Comparison of ENCODE assay signal across 1 cellular context in the genomic region with DNA sequence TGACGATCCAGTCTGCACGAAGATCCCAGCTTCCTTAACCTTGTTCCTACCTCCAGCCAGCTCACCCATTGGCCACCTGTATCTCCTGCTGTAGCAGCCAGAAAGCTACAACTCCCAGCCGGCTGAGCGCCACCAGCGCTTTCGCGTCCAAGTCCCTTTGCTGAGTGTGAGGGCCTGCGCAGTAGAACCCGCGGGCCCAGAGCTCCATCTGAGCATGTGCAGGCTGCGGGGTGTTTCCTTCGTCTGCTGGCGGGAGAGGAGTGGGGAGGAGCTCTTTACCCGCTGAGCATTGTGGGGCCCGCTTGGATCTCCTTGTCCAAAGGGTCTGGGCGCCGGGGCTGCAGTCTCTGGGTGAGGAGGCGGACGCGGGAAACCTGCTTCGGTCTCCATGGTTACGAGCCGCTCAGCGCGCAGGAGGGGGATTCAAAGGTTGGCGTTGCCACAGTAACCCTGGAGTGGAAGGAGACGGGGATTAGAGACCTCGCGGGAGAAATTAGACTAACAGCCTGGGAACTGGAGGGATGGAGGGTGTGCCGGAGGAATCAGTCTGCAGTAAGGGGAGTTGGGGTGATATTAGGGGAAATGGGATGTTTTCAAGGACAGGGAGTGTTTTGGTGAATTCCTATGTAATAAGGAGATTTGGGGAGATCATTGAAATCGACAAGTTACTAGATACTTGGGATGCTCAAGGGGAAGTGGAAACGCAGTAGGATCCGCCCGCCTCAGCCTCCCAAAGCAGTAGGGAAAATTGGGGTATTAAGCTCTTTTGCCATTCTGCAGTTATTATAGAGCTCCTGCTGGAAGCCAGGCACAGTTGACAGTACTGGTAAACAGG.
TF ChIP-seq lines count a peak whose summit lies in the region.

No MANE protein-coding gene starts in this region.

TF ChIP-seq in HepG2, 621 proteins besides CTCF, POLR2A, EP300 and RAD21 (continued from another document and continues in another):
- TF ChIP-seq ZNF317 (CRISPR knock-in tag; IDR thresholded peaks at IDR 0.05) (no peak; the same call in 1 of the 2 replicates), HOXA7 (CRISPR knock-in tag; IDR thresholded peaks at IDR 0.05) (no peak), HNF4A (CRISPR knock-in tag; IDR thresholded peaks at IDR 0.05) (peak; percentile 7; the same call in 1 of the 2 replicates), SNAPC4 (CRISPR knock-in tag; IDR thresholded peaks at IDR 0.05) (no peak), FOSL1 (CRISPR knock-in tag; IDR thresholded peaks at IDR 0.05; ENCODE audit: borderline replicate concordance) (no peak), MED13 (CRISPR knock-in tag; IDR thresholded peaks at IDR 0.05) (no peak), TBL1XR1 (IDR thresholded peaks at IDR 0.05; ENCODE audit: borderline replicate concordance, low read length, partially characterized antibody) (no peak), NR0B2 (CRISPR knock-in tag; IDR thresholded peaks at IDR 0.05) (no peak), ZFP41 (CRISPR knock-in tag; IDR thresholded peaks at IDR 0.05; ENCODE audit: borderline replicate concordance) (no peak), ZNF282 (IDR thresholded peaks at IDR 0.05; ENCODE audit: partially characterized antibody) (no peak), TFAP4 (IDR thresholded peaks at IDR 0.05; ENCODE audit: borderline replicate concordance, low read depth) (peak; percentile 46; the same call in 1 of the 2 replicates), ZNF264 (CRISPR knock-in tag; IDR thresholded peaks at IDR 0.05) (no peak), HOMEZ (CRISPR knock-in tag; IDR thresholded peaks at IDR 0.05; ENCODE audit: low read depth) (peak; percentile 88; the same call in 1 of the 2 replicates), THAP11 (CRISPR knock-in tag; IDR thresholded peaks at IDR 0.05) (peak; percentile 84), PCBP1 (IDR thresholded peaks at IDR 0.05; ENCODE audit: borderline replicate concordance, low read depth, low read length) (no peak), ZNF790 (CRISPR knock-in tag; IDR thresholded peaks at IDR 0.05; ENCODE audit: borderline replicate concordance) (no peak), MYC (CRISPR knock-in tag; IDR thresholded peaks at IDR 0.05; ENCODE audit: borderline replicate concordance) (peak; percentile 74; the same call in 1 of the 2 replicates), ZNF569 (CRISPR knock-in tag; IDR thresholded peaks at IDR 0.05; ENCODE audit: borderline replicate concordance) (no peak), YEATS4 (CRISPR knock-in tag; IDR thresholded peaks at IDR 0.05; ENCODE audit: borderline replicate concordance) (peak; percentile 44; the same call in 1 of the 2 replicates), NPAS2 (CRISPR knock-in tag; IDR thresholded peaks at IDR 0.05; ENCODE audit: borderline replicate concordance) (no peak), ZNF142 (CRISPR knock-in tag; IDR thresholded peaks at IDR 0.05) (0 out of 2 replicates have a peak, but pooled peaks have one; percentile 18), SPEN (CRISPR knock-in tag; IDR thresholded peaks at IDR 0.05; ENCODE audit: low read depth) (no peak; the same call in 1 of the 2 replicates), EHMT2 (IDR thresholded peaks at IDR 0.05; ENCODE audit: borderline replicate concordance, low read depth, low read length) (no peak), FOXO1 (CRISPR knock-in tag; IDR thresholded peaks at IDR 0.05) (no peak; the same call in 1 of the 2 replicates), ZNF766 (CRISPR knock-in tag; IDR thresholded peaks at IDR 0.05; ENCODE audit: borderline replicate concordance) (no peak; the same call in 1 of the 2 replicates), ZNF768 (CRISPR knock-in tag; IDR thresholded peaks at IDR 0.05) (peak; percentile 55; the same call in 1 of the 2 replicates), ZNF770 (CRISPR knock-in tag; IDR thresholded peaks at IDR 0.05) (no peak), TARDBP (CRISPR knock-in tag; IDR thresholded peaks at IDR 0.05) (peak; percentile 39; the same call in 1 of the 2 replicates), NCOA5 (CRISPR knock-in tag; IDR thresholded peaks at IDR 0.05) (no peak), ZNF550 (CRISPR knock-in tag; IDR thresholded peaks at IDR 0.05; ENCODE audit: borderline replicate concordance) (no peak; the same call in 1 of the 2 replicates)
- TF ChIP-seq, protein P1, sequence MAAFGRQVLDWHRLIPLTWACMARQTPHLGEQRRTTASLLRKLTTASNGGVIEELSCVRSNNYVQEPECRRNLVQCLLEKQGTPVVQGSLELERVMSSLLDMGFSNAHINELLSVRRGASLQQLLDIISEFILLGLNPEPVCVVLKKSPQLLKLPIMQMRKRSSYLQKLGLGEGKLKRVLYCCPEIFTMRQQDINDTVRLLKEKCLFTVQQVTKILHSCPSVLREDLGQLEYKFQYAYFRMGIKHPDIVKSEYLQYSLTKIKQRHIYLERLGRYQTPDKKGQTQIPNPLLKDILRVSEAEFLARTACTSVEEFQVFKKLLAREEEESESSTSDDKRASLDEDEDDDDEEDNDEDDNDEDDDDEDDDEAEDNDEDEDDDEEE (CRISPR knock-in tag; IDR thresholded peaks at IDR 0.05), result no peak; the same call in 1 of the 2 replicates
- TF ChIP-seq, protein P2, sequence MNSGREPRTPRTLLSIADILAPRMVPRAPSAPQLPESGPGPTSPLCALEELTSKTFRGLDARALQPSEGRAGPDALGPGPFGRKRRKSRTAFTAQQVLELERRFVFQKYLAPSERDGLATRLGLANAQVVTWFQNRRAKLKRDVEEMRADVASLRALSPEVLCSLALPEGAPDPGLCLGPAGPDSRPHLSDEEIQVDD (CRISPR knock-in tag; IDR thresholded peaks at IDR 0.05; ENCODE audit: borderline replicate concordance), result no peak
- TF ChIP-seq, protein P3, sequence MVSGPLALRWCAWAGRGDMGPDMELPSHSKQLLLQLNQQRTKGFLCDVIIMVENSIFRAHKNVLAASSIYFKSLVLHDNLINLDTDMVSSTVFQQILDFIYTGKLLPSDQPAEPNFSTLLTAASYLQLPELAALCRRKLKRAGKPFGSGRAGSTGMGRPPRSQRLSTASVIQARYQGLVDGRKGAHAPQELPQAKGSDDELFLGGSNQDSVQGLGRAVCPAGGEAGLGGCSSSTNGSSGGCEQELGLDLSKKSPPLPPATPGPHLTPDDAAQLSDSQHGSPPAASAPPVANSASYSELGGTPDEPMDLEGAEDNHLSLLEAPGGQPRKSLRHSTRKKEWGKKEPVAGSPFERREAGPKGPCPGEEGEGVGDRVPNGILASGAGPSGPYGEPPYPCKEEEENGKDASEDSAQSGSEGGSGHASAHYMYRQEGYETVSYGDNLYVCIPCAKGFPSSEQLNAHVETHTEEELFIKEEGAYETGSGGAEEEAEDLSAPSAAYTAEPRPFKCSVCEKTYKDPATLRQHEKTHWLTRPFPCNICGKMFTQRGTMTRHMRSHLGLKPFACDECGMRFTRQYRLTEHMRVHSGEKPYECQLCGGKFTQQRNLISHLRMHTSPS (CRISPR knock-in tag; IDR thresholded peaks at IDR 0.05; ENCODE audit: low read depth), result no peak
